In genomic region chr9:110638381-110638954, GRCh38 we compare ENCODE assay signal across 10 cellular contexts. TPM values are rescaled to one million over a fixed set of nuclear protein-coding genes. Genes with fewer than 3 reads are reported as not detected.
DNase-seq lines count a peak whose midpoint lies in the region; ATAC-seq, FAIRE-seq and TF ChIP-seq lines count a peak whose summit lies in the region.
"Had no signal": no experiment of that assay in that cellular context is flagged by ENCODE, and none has a peak within 500 bp of the region (broad histone marks: within the 10 kb centered on the region; RNA-seq: fewer than 3 reads in every experiment).

No MANE protein-coding gene starts in this region.

- intact Hi-C loops in GM12878 (cut with micrococcal nuclease; ENCODE audit: unreplicated experiment) = loop anchor here (1.0 to 10.0 kb wide), 3 partner anchors 398 to 756 kb away; no protein-coding TSS in a partner anchor

- no peaks in the 10 kb centered on the region for H3K79me2 ChIP-seq in GM12878 (ENCODE audit: control insufficient read depth, insufficient read depth, low read length)

- SMC1A ChIA-PET in GM12878 (lab: Charles Lee; ENCODE audit: uncharacterized antibody, unreplicated experiment) = interaction anchor here (0.7 to 7.3 kb wide), 10 partner anchors 8 to 660 kb away, joined by 3 to 98 read pairs (median 3); partner anchors contain the start of gene LPAR1

- RAD21 ChIA-PET in GM12878 (lab: Charles Lee; ENCODE audit: unreplicated experiment) = interaction anchor here (1.0 to 5.5 kb wide), 4 partner anchors 397 to 660 kb away, joined by 3 to 68 read pairs (median 16); no protein-coding TSS in a partner anchor

- no peak overlapping the region for H3K27ac ChIP-seq in GM12878 (ENCODE audit: control insufficient read depth, insufficient read depth)

- 6% methylated on average over 4 of the region's 4 CpGs for WGBS in GM12878 (ENCODE audit: insufficient coverage, insufficient replicate concordance, low lambda C conversion rate, missing lambda C conversion rate)

- no peaks in the 10 kb centered on the region for H4K20me1 ChIP-seq in GM12878 (ENCODE audit: control insufficient read depth, insufficient read depth)

- H3K4me2 ChIP-seq in GM12878 (ENCODE audit: control insufficient read depth, insufficient read depth) = no peak overlapping the region

- H2AFZ ChIP-seq in GM12878 (ENCODE audit: control insufficient read depth, low read depth, low read length) = no peak overlapping the region

- BruUV-seq in GM12878 (replicated peaks; lab: Mats Ljungman, UMichigan) = no TSS peak

- H3K4me1 ChIP-seq in BE2C (no peaks in the 10 kb centered on the region), GM12878 (ENCODE audit: control insufficient read depth, insufficient read depth, low read length) (no peaks in the 10 kb centered on the region)

- H3K36me3 ChIP-seq in BE2C (no peaks in the 10 kb centered on the region), GM12878 (ENCODE audit: control insufficient read depth in 2 of 2, insufficient read depth in 2 of 2, low read length in 1 of 2) (no peaks in the 10 kb centered on the region)

- peak; percentile 81 for TF ChIP-seq RAD21 in GM12878 (IDR thresholded peaks at IDR 0.05; ENCODE audit: insufficient read depth, low read depth, low read length)

- no peak for FAIRE-seq in GM12878 (lab: Jason Lieb, UNC)

- ATAC-seq in GM12878 (peak; percentile 43; the same call in 1 of the 3 replicates), HG03045 (IDR thresholded peaks at IDR 0.05; ENCODE audit: unreplicated experiment) (no peak), GM21447 (IDR thresholded peaks at IDR 0.05; ENCODE audit: unreplicated experiment) (no peak)
- no peak for ATAC-seq in activated T-cell treated with anti-CD3 and anti-CD28 coated beads, Interleukin-2, amount 50 U/mL, for 72 hours (replicated peaks in 1 of 2)
- ATAC-seq: left ventricle myocardium superior had no signal

- in situ Hi-C loops in GM12878 (cut with MboI) = loop anchor here (5.0 kb wide), 1 partner anchor 659 kb away; no protein-coding TSS in a partner anchor

- H3K4me3 Mint-ChIP-seq in activated T-cell treated with anti-CD3 and anti-CD28 coated beads, Interleukin-2, amount 50 U/mL, for 72 hours = no peak overlapping the region

- peaks cover 2 to 7% of the 10 kb centered on the region in 2 donors for H3K9me3 Mint-ChIP-seq in activated T-cell treated with anti-CD3 and anti-CD28 coated beads, Interleukin-2, amount 50 U/mL, for 72 hours

- TF ChIP-seq EP300 in GM12878 (IDR thresholded peaks at IDR 0.05; ENCODE audit: borderline replicate concordance in 1 of 2, control insufficient read depth in 1 of 2, low read depth in 2 of 2, low read length in 2 of 2) = no peak

- peaks cover 0 to 1% of the 10 kb centered on the region in 2 donors for H3K36me3 Mint-ChIP-seq in activated T-cell treated with anti-CD3 and anti-CD28 coated beads, Interleukin-2, amount 50 U/mL, for 72 hours (ENCODE audit: insufficient read depth in 2 of 2)

- H3K9ac ChIP-seq in GM12878 (ENCODE audit: control insufficient read depth, insufficient read depth, low read length) = no peak overlapping the region

- H3K4me1 Mint-ChIP-seq in activated T-cell treated with anti-CD3 and anti-CD28 coated beads, Interleukin-2, amount 50 U/mL, for 72 hours (ENCODE audit: low read depth) = no peaks in the 10 kb centered on the region

- CTCF ChIA-PET in GM12878 (lab: Yijun Ruan, JAX) = interaction anchor here (0.5 to 2.1 kb wide), 10 partner anchors 15 to 983 kb away, joined by 3 to 10 read pairs (median 4); partner anchors contain the start of gene LPAR1

- H3K27me3 Mint-ChIP-seq in activated T-cell treated with anti-CD3 and anti-CD28 coated beads, Interleukin-2, amount 50 U/mL, for 72 hours (ENCODE audit: low read depth) = no peaks in the 10 kb centered on the region

- no peak for TF ChIP-seq POLR2A in GM12878 (IDR thresholded peaks at IDR 0.05; ENCODE audit: low read depth, low read length)

- H3K27me3 ChIP-seq in BE2C (no peaks in the 10 kb centered on the region), GM12878 (replicated peaks in 1 of 2; ENCODE audit: control insufficient read depth in 2 of 2, insufficient read depth in 2 of 2, low read length in 1 of 2) (no peaks in the 10 kb centered on the region)

- no peak overlapping the region for H3K27ac Mint-ChIP-seq in activated T-cell treated with anti-CD3 and anti-CD28 coated beads, Interleukin-2, amount 50 U/mL, for 72 hours

- no peak for DNase-seq in BE2C
- DNase-seq in LHCN-M2 (ENCODE audit: low read depth) = peak; percentile 53
- no peak for DNase-seq in GM12878 (ENCODE audit: low read depth, low spot score)
- DNase-seq in medulla oblongata (ENCODE audit: extremely low spot score) = peak; percentile 52
- no peak for DNase-seq in T1000 (lab: John Stamatoyannopoulos, UW)
- no peak for DNase-seq in activated T-cell treated with anti-CD3 and anti-CD28 coated beads, Interleukin-2, amount 50 U/mL, for 72 hours
- DNase-seq: activated naive CD4-positive, alpha-beta T cell treated with anti-CD3 and anti-CD28 coated beads, Interleukin-2, amount 50 U/mL, for 16 hours; left ventricle myocardium superior had no signal

- H3K4me3 ChIP-seq in BE2C (ENCODE audit: low read depth, low read length) = no peak overlapping the region
- H3K4me3 ChIP-seq in GM12878 = no peak overlapping the region

- POLR2A ChIA-PET in GM12878 (lab: Charles Lee) = no interaction called here

- peak; percentile 49 for TF ChIP-seq CTCF in BE2C (IDR thresholded peaks at IDR 0.05; ENCODE audit: low read depth, low read length)
- peak in 2 of 3 experiments; percentile 11 to 21; a peak in 3 of 6 replicates for TF ChIP-seq CTCF in GM12878 (IDR thresholded peaks at IDR 0.05 in 2 of 3, conservative IDR thresholded peaks at IDR 0.05 in 1 of 3; ENCODE audit: control insufficient read depth in 2 of 3, extremely low read depth in 1 of 3, insufficient read depth in 1 of 3, low read depth in 3 of 3, low read length in 3 of 3)

- H3K9me3 ChIP-seq in BE2C (no peaks in the 10 kb centered on the region), GM12878 (replicated peaks; ENCODE audit: control insufficient read depth, insufficient read depth, low read length) (no peaks in the 10 kb centered on the region; the same call in 2 of the 3 replicates)

TF ChIP-seq in GM12878, 131 proteins besides CTCF, POLR2A, EP300 and RAD21 (continues in another document):
- TF ChIP-seq DPF2 (IDR thresholded peaks at IDR 0.05) = no peak

RNA-seq across cellular contexts. Expression of gene MUSK, which starts 30.1 kb away (rescaled TPM):
- 0.23 TPM for polyA plus RNA-seq in BE2C (2012; ENCODE audit: insufficient read depth, insufficient read length, low read depth)
- total RNA-seq in LHCN-M2 (2014; rRNA removed) = 44.7 and 71.1 TPM in 2 replicates
- polyA plus RNA-seq in LHCN-M2 (2012) = 7.6 TPM
- total RNA-seq in GM12878 (2013; cell fraction: nucleolus; rRNA removed) = not detected in 2 replicates
- 0.11 TPM in 1 of 2 replicates, not detected in the other for total RNA-seq in GM12878 (2014; rRNA removed)
- 0.05 TPM in 1 of 2 replicates, not detected in the other for total RNA-seq in GM12878 (2014; rRNA removed; fragmentation: Illumina TruSeq; extraction: Trizol)
- total RNA-seq in GM12878 (2021) = 0.08 TPM in 1 of 2 replicates, not detected in the other
- polyA plus RNA-seq in GM12878 (2011; ENCODE audit: low read depth) = not detected
- polyA plus RNA-seq in GM12878 (2011; rRNA removed) = not detected in 2 replicates
- polyA plus RNA-seq in GM12878 (2011; cell fraction: cytosol; rRNA removed) = not detected in 2 replicates
- not detected in 2 replicates for polyA plus RNA-seq in GM12878 (2011; cell fraction: nucleus; rRNA removed)
- not detected in 2 replicates for polyA plus RNA-seq in GM12878 (2012)
- polyA plus RNA-seq in GM12878 (2014; fragmentation: Illumina TruSeq; extraction: Trizol) = 0.10 TPM in 1 of 2 replicates, not detected in the other
- under 1 TPM; 0.04 to 0.19 TPM for polyA plus RNA-seq in GM12878 (2014; fragmentation: Nextera tagmentation; extraction: Ambion mirVana)
- polyA plus RNA-seq in GM12878 (2014; rRNA removed) = 0.06 and 0.08 TPM in 2 replicates
- polyA plus RNA-seq in GM12878 (2016; fragmentation: Nextera tagmentation; extraction: Ambion mirVana) = not detected
- polyA minus RNA-seq in GM12878 (2011; rRNA and poly(A)+ RNA removed) = not detected in 2 replicates
- not detected in 2 replicates for polyA minus RNA-seq in GM12878 (2011; cell fraction: cytosol; rRNA and poly(A)+ RNA removed)
- polyA minus RNA-seq in GM12878 (2011; cell fraction: nucleus; rRNA and poly(A)+ RNA removed) = not detected in 2 replicates
- total RNA-seq in activated T-cell treated with anti-CD3 and anti-CD28 coated beads, Interleukin-2, amount 50 U/mL, for 72 hours = not detected

RNA-seq across cellular contexts. Expression of gene SVEP1, which starts 58.9 kb away (rescaled TPM):
- polyA plus RNA-seq in BE2C (2012; ENCODE audit: insufficient read depth, insufficient read length, low read depth) = 0.31 TPM
- total RNA-seq in LHCN-M2 (2014; rRNA removed) (1.0 and 1.3 TPM in 2 replicates), GM12878 (2014; rRNA removed) (under 0.01 and 0.05 TPM in 2 replicates), GM12878 (2014; rRNA removed; fragmentation: Illumina TruSeq; extraction: Trizol) (0.05 TPM in 1 of 2 replicates, not detected in the other), GM12878 (2021) (0.03 and 0.05 TPM in 2 replicates)
- polyA plus RNA-seq in LHCN-M2 (2012) = 0.30 TPM
- total RNA-seq in GM12878 (2013; cell fraction: nucleolus; rRNA removed) = 0.05 and 0.33 TPM in 2 replicates
- polyA plus RNA-seq in GM12878 (2011; ENCODE audit: low read depth) = not detected
- polyA plus RNA-seq in GM12878 (2011; rRNA removed) (0.01 TPM in 2 replicates), GM12878 (2014; fragmentation: Illumina TruSeq; extraction: Trizol) (under 0.01 and 0.02 TPM in 2 replicates), GM12878 (2014; fragmentation: Nextera tagmentation; extraction: Ambion mirVana) (under 1 TPM in 1 of 2 experiments, not detected in 1; 0.02 TPM), GM12878 (2014; rRNA removed) (0.01 TPM in 1 of 2 replicates, not detected in the other), GM12878 (2016; fragmentation: Nextera tagmentation; extraction: Ambion mirVana) (not detected)
- under 0.01 and 0.01 TPM in 2 replicates for polyA plus RNA-seq in GM12878 (2011; cell fraction: cytosol; rRNA removed)
- 0.06 and 0.13 TPM in 2 replicates for polyA plus RNA-seq in GM12878 (2011; cell fraction: nucleus; rRNA removed)
- 0.01 and 0.03 TPM in 2 replicates for polyA plus RNA-seq in GM12878 (2012)
- 0.10 and 0.22 TPM in 2 replicates for polyA minus RNA-seq in GM12878 (2011; rRNA and poly(A)+ RNA removed)
- polyA minus RNA-seq in GM12878 (2011; cell fraction: cytosol; rRNA and poly(A)+ RNA removed) = not detected in 2 replicates
- 0.24 and 0.29 TPM in 2 replicates for polyA minus RNA-seq in GM12878 (2011; cell fraction: nucleus; rRNA and poly(A)+ RNA removed)
- not detected for total RNA-seq in activated T-cell treated with anti-CD3 and anti-CD28 coated beads, Interleukin-2, amount 50 U/mL, for 72 hours

Comparison
In these comparisons a context has a peak if more than half of its experiments do, and no peak if none do; other contexts are left out.
1. DNase-seq: peak in LHCN-M2 (single experiment) and medulla oblongata (single experiment); none in BE2C (single experiment), GM12878 (single experiment), T1000 (single experiment) and activated T-cell treated with anti-CD3 and anti-CD28 coated beads, Interleukin-2, amount 50 U/mL, for 72 hours (0 of 2).
2. RNA of gene MUSK, which starts 30.1 kb away (total RNA-seq): 44.7 to 71.1 TPM in LHCN-M2; 0.05 to 0.11 TPM in GM12878 and not detected in activated T-cell treated with anti-CD3 and anti-CD28 coated beads, Interleukin-2, amount 50 U/mL, for 72 hours; every median in the first group is over 10 times any median in the second.